Comparison of ENCODE assay signal across 7 cellular contexts in genomic region chr14:65961004-65961403, GRCh38.
DNase-seq lines count a peak whose midpoint lies in the region; ATAC-seq, FAIRE-seq and TF ChIP-seq lines count a peak whose summit lies in the region.

No MANE protein-coding gene starts in this region.

- H3K9ac ChIP-seq in adipocyte (ENCODE audit: low read length) = no peak overlapping the region

- no peaks in the 10 kb centered on the region for H3K36me3 Mint-ChIP-seq in T-cell

- ATAC-seq in HG03520 (IDR thresholded peaks at IDR 0.05; ENCODE audit: unreplicated experiment) (peak; percentile 61), T-cell (replicated peaks in 1 of 4) (peak; percentile 53 to 72 (median 61)), GM18861 (IDR thresholded peaks at IDR 0.05; ENCODE audit: unreplicated experiment) (no peak)

- peaks cover 0 to 2% of the 10 kb centered on the region in 2 donors for H3K27me3 Mint-ChIP-seq in T-cell

- POLR2A ChIA-PET in T-cell (lab: Charles Lee) = interaction anchor here in 1 of 2 donors (1.2 kb wide), 1 partner anchor 341 kb away, joined by 3 read pairs; no protein-coding TSS in a partner anchor

- CTCF ChIA-PET in T-cell (lab: Charles Lee) = interaction anchor here (0.6 to 4.8 kb wide), 13 partner anchors 20 to 797 kb away, joined by 3 to 73 read pairs (median 6); no protein-coding TSS in a partner anchor

- no peak overlapping the region for H3K4me3 Mint-ChIP-seq in T-cell

- H3K4me1 ChIP-seq in adipocyte (ENCODE audit: control insufficient read depth, insufficient read depth, low read length) = no peaks in the 10 kb centered on the region

- no peaks in the 10 kb centered on the region for H3K9me3 ChIP-seq in adipocyte (ENCODE audit: control insufficient read depth, low read length)

- H3K27ac Mint-ChIP-seq in T-cell = no peak overlapping the region

- peaks cover 24 to 30% (median 24%) of the 10 kb centered on the region in 3 donors for H3K4me1 Mint-ChIP-seq in T-cell

- peak; percentile 13 for DNase-seq in GM12892 (ENCODE audit: insufficient read length)
- peak; percentile 8 to 71 (median 53) for DNase-seq in T-cell
- DNase-seq in adipocyte (ENCODE audit: low read depth) = peak; percentile 31
- DNase-seq in islet precursor cell = peak; percentile 76
- peak; percentile 31 for DNase-seq in stimulated activated CD8-positive, alpha-beta memory T cell treated with anti-CD3 and anti-CD28 coated beads, Interleukin-15, amount 100 ng/mL, for 1 hour (ENCODE audit: low read depth)

- H3K36me3 ChIP-seq in adipocyte (ENCODE audit: control insufficient read depth, insufficient read depth, low read length, severe bottlenecking) = no peaks in the 10 kb centered on the region

- H3K9me3 Mint-ChIP-seq in T-cell = no peaks in the 10 kb centered on the region

- peak; percentile 90 for FAIRE-seq in GM12892 (lab: Jason Lieb, UNC)

- H3K27me3 ChIP-seq in adipocyte (replicated peaks; ENCODE audit: control insufficient read depth, insufficient read depth, low read length) = peaks cover 18% of the 10 kb centered on the region

- no peak overlapping the region for H3K4me3 ChIP-seq in adipocyte (ENCODE audit: low read length)

- no peak for TF ChIP-seq POLR2A in GM12892 (IDR thresholded peaks at IDR 0.05; ENCODE audit: low read depth, low read length)

Comparison
In these comparisons a context has a peak if more than half of its experiments do, and no peak if none do; other contexts are left out.
1. DNase-seq: peak in every context shown above with its lines; median percentile 76 in islet precursor cell; 53 in T-cell; 31 in adipocyte; 31 in stimulated activated CD8-positive, alpha-beta memory T cell treated with anti-CD3 and anti-CD28 coated beads, Interleukin-15, amount 100 ng/mL, for 1 hour; 13 in GM12892.